18 cellular contexts compared by ENCODE assay signal in the genomic region with DNA sequence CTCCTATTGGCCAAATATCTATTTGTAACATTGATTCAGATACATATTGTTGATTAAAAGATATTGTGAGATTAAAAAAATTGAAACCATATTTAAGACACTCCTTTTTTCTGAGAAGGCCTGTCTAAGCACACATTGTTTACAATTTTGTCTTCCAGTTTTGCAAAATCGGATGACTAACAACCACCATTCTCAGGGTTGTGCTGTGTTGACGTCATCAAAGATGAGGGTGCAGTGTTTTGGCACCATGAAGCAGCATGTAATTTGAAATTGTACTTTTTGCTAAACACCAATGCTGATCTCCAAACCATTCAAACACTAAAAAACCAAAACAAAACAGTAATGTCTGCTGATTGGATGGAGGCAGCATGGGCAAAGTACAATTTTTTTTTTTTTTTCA. TPM values are rescaled to one million over a fixed set of nuclear protein-coding genes. Genes with fewer than 3 reads are reported as not detected.
DNase-seq lines count a peak whose midpoint lies in the region; ATAC-seq, FAIRE-seq and TF ChIP-seq lines count a peak whose summit lies in the region.
"Had no signal": no experiment of that assay in that cellular context is flagged by ENCODE, and none has a peak within 500 bp of the region (broad histone marks: within the 10 kb centered on the region; RNA-seq: fewer than 3 reads in every experiment).

No MANE protein-coding gene starts in this region.

- H3K36me3 ChIP-seq in bronchial epithelial cell (ENCODE audit: control insufficient read depth, insufficient read depth, low read length) = no peaks in the 10 kb centered on the region
- H3K36me3 ChIP-seq: prostate gland, uterus had no signal

- FAIRE-seq in bronchial epithelial cell (lab: Jason Lieb, UNC) = peak; percentile 36
- FAIRE-seq: colon, frontal cortex, G401.6 had no signal

- ATAC-seq in GM18909 (IDR thresholded peaks at IDR 0.05; ENCODE audit: poor library complexity, unreplicated experiment) = no peak
- ATAC-seq in GM19455 (IDR thresholded peaks at IDR 0.05; ENCODE audit: unreplicated experiment) = no peak

- DNase-seq in AG08396 (ENCODE audit: low spot score) (peak; percentile 60), HT1080 (ENCODE audit: low read depth) (peak; percentile 26), bronchial epithelial cell (ENCODE audit: low read depth) (peak; percentile 92), myocyte (ENCODE audit: low read depth) (peak; percentile 60), DMS153 treated with DMSO at 0.1 percent for 48 hours (lab: John Stamatoyannopoulos, UW; ENCODE audit: unreplicated experiment) (no peak), activated gamma-delta T cell treated with Interleukin-2 at 50 U/mL for 16 hours (no peak)
- DNase-seq: activated naive CD4-positive, alpha-beta T cell treated with anti-CD3 and anti-CD28 coated beads for 36 hours; H7; MM.1S; NCI-H2107 had no signal

- H3K27me3 ChIP-seq in bronchial epithelial cell (ENCODE audit: control insufficient read depth, insufficient read depth, low read length) = no peaks in the 10 kb centered on the region
- H3K27me3 ChIP-seq: uterus had no signal

- no peak for TF ChIP-seq CTCF in bronchial epithelial cell (IDR thresholded peaks at IDR 0.05; ENCODE audit: insufficient read depth, low read length, severe bottlenecking)

- no peak overlapping the region for H3K4me3 ChIP-seq in bronchial epithelial cell (ENCODE audit: low read depth, low read length)
- H3K4me3 ChIP-seq: prostate gland, SK-N-MC, uterus had no signal

RNA-seq across cellular contexts. Expression of a gene that starts 7.4 kb away (rescaled TPM):
- total RNA-seq in HT1080 (2014; rRNA removed; shearing (Covaris generic)) = 5.0 and 9.3 TPM in 2 replicates
- 7.7 and 11.8 TPM in 2 replicates for polyA plus RNA-seq in HT1080 (2015; cell fraction: cytosol; rRNA removed)
- 23.2 and 23.3 TPM in 2 replicates for polyA plus RNA-seq in HT1080 (2015; cell fraction: nucleus; rRNA removed)
- total RNA-seq in bronchial epithelial cell = 2.1 and 7.3 TPM in 2 replicates
- 3.7 and 4.0 TPM in 2 replicates for total RNA-seq in myocyte
- polyA plus RNA-seq in myocyte (2012) = 1.7 TPM

Comparison
In these comparisons a context has a peak if more than half of its experiments do, and no peak if none do; other contexts are left out.
1. DNase-seq: peak in AG08396 (single experiment), HT1080 (single experiment), bronchial epithelial cell (single experiment) and myocyte (single experiment); none in DMS153 treated with DMSO at 0.1 percent for 48 hours (single experiment) and activated gamma-delta T cell treated with Interleukin-2 at 50 U/mL for 16 hours (single experiment).